16 cellular contexts compared by ENCODE assay signal in genomic region chr6:108961985-108962384, GRCh38.
DNase-seq lines count a peak whose midpoint lies in the region; TF ChIP-seq lines count a peak whose summit lies in the region.
"Had no signal": no experiment of that assay in that cellular context is flagged by ENCODE, and none has a peak within 500 bp of the region (broad histone marks: within the 10 kb centered on the region; RNA-seq: fewer than 3 reads in every experiment).

No MANE protein-coding gene starts in this region.

- POLR2A ChIA-PET in activated CD4-positive, alpha-beta memory T cell treated with anti-CD3 and anti-CD28 coated beads, Interleukin-2, amount 10 ng/mL, durations not matched to agents 7 days and 5 days (lab: Charles Lee): no interaction called here

- no peaks in the 10 kb centered on the region for H3K9me3 ChIP-seq in GM23248 (ENCODE audit: low read depth)
- H3K9me3 ChIP-seq: adrenal gland had no signal

- no peak overlapping the region for H3K9ac ChIP-seq in GM23248

- no peaks in the 10 kb centered on the region for H3K9me3 Mint-ChIP-seq in activated CD4-positive, alpha-beta memory T cell treated with anti-CD3 and anti-CD28 coated beads, Interleukin-2, amount 10 ng/mL, durations not matched to agents 7 days and 5 days
- H3K9me3 Mint-ChIP-seq: CD14-positive monocyte, nephron had no signal

- H3K4me1 Mint-ChIP-seq in activated CD4-positive, alpha-beta memory T cell treated with anti-CD3 and anti-CD28 coated beads, Interleukin-2, amount 10 ng/mL, durations not matched to agents 7 days and 5 days: peaks cover 17% of the 10 kb centered on the region

- H3K4me1 ChIP-seq in ACC112 (ENCODE audit: control insufficient read depth, insufficient read depth, low read length, unreplicated experiment) (peaks cover 28% of the 10 kb centered on the region), GM23248 (ENCODE audit: insufficient read depth) (peaks cover 13% of the 10 kb centered on the region)

- no peak overlapping the region for H3K4me3 Mint-ChIP-seq in activated CD4-positive, alpha-beta memory T cell treated with anti-CD3 and anti-CD28 coated beads, Interleukin-2, amount 10 ng/mL, durations not matched to agents 7 days and 5 days
- H3K4me3 Mint-ChIP-seq: CD14-positive monocyte, nephron had no signal

- H3K27ac ChIP-seq in ACC112 (ENCODE audit: low read depth, low read length) (peak overlapping the region; percentile 60), GM23248 (peak overlapping the region; percentile 33; the same call in 1 of the 2 replicates), brain microvascular endothelial cell (no peak overlapping the region)
- H3K27ac ChIP-seq: adrenal gland had no signal

- 42 to 46% methylated on average over 6 of the region's 6 CpGs for WGBS in GM23248 (ENCODE audit: low coverage in 1 of 2, low lambda C conversion rate in 2 of 2, missing lambda C conversion rate in 2 of 2), 2 experiments

- DNase-seq in GM23248: peak; percentile 81
- peak; percentile 6 for DNase-seq in brain microvascular endothelial cell
- peak; percentile 80 for DNase-seq in fibroblast of the conjunctiva (ENCODE audit: low read depth)
- DNase-seq in activated CD4-positive, alpha-beta memory T cell treated with anti-CD3 and anti-CD28 coated beads, Interleukin-2, amount 10 ng/mL, durations not matched to agents 7 days and 5 days: no peak
- no peak for DNase-seq in NCI-H510A treated with DMSO at 0.1 percent for 48 hours (lab: John Stamatoyannopoulos, UW)
- DNase-seq in stimulated activated naive CD4-positive, alpha-beta T cell treated with Interleukin-2 at 50 U/mL for 16 hours (lab: John Stamatoyannopoulos, UW): no peak
- no peak for DNase-seq in NCI-H1694 (lab: John Stamatoyannopoulos, UW)
- DNase-seq: 8988T; activated CD4-positive, alpha-beta T cell treated with anti-CD3 and anti-CD28 coated beads, Interleukin-2, amount 50 U/mL, for 1 hour; activated gamma-delta T cell; adrenal gland; left cardiac atrium had no signal

- H3K27me3 Mint-ChIP-seq in activated CD4-positive, alpha-beta memory T cell treated with anti-CD3 and anti-CD28 coated beads, Interleukin-2, amount 10 ng/mL, durations not matched to agents 7 days and 5 days: no peaks in the 10 kb centered on the region

- no peak overlapping the region for H3K27ac Mint-ChIP-seq in activated CD4-positive, alpha-beta memory T cell treated with anti-CD3 and anti-CD28 coated beads, Interleukin-2, amount 10 ng/mL, durations not matched to agents 7 days and 5 days
- H3K27ac Mint-ChIP-seq: nephron, progenitor cell of endocrine pancreas had no signal

- H2AFZ ChIP-seq in ACC112 (ENCODE audit: low read length, unreplicated experiment) (peak overlapping the region; percentile 34), GM23248 (no peak overlapping the region)

- no peaks in the 10 kb centered on the region for H4K20me1 ChIP-seq in GM23248 (ENCODE audit: insufficient read depth)

- H3K4me3 ChIP-seq in ACC112 (ENCODE audit: low read depth, low read length): peak overlapping the region; percentile 4; the same call in 1 of the 2 replicates
- H3K4me3 ChIP-seq in GM23248: no peak overlapping the region
- H3K4me3 ChIP-seq in brain microvascular endothelial cell (ENCODE audit: low read depth, low read length): no peak overlapping the region
- H3K4me3 ChIP-seq: adrenal gland had no signal

- CTCF ChIA-PET in activated CD4-positive, alpha-beta memory T cell treated with anti-CD3 and anti-CD28 coated beads, Interleukin-2, amount 10 ng/mL, durations not matched to agents 7 days and 5 days (lab: Charles Lee): no interaction called here

- H3K36me3 ChIP-seq in ACC112 (ENCODE audit: insufficient read depth, low read length): no peaks in the 10 kb centered on the region
- no peaks in the 10 kb centered on the region for H3K36me3 ChIP-seq in GM23248 (ENCODE audit: low read depth)
- H3K36me3 ChIP-seq in brain microvascular endothelial cell (replicated peaks): no peaks in the 10 kb centered on the region
- H3K36me3 ChIP-seq: adrenal gland had no signal

- no peaks in the 10 kb centered on the region for H3K79me2 ChIP-seq in ACC112 (ENCODE audit: control insufficient read depth, insufficient read depth, low read length, unreplicated experiment)
- no peaks in the 10 kb centered on the region for H3K79me2 ChIP-seq in GM23248 (ENCODE audit: insufficient read depth)

- no peak overlapping the region for H3K4me2 ChIP-seq in GM23248 (ENCODE audit: unreplicated experiment)

- no peaks in the 10 kb centered on the region for H3K9me2 ChIP-seq in GM23248 (ENCODE audit: insufficient read depth)

- in situ Hi-C loops in GM23248 (cut with MboI): no loop called here
- in situ Hi-C loops in brain microvascular endothelial cell (cut with HindIII; ENCODE audit: low pct_ligation_motif_present, low sequenced_read_pairs): no loop called here

- TF ChIP-seq CTCF in brain microvascular endothelial cell (IDR thresholded peaks at IDR 0.05; ENCODE audit: low read depth, low read length, missing control alignments): no peak

- no peaks in the 10 kb centered on the region for H3K36me3 Mint-ChIP-seq in activated CD4-positive, alpha-beta memory T cell treated with anti-CD3 and anti-CD28 coated beads, Interleukin-2, amount 10 ng/mL, durations not matched to agents 7 days and 5 days (ENCODE audit: low read depth)
- H3K36me3 Mint-ChIP-seq: CD14-positive monocyte had no signal

- 0 out of 2 replicates have a peak, but pooled peaks cover 5% of the 10 kb centered on the region for H3F3A ChIP-seq in GM23248 (ENCODE audit: insufficient read depth)

- H3K27me3 ChIP-seq in ACC112 (ENCODE audit: insufficient read depth, low read length) (no peaks in the 10 kb centered on the region), GM23248 (replicated peaks; ENCODE audit: insufficient read depth) (no peaks in the 10 kb centered on the region), brain microvascular endothelial cell (replicated peaks) (no peaks in the 10 kb centered on the region)
- H3K27me3 ChIP-seq: adrenal gland had no signal

Comparison
In these comparisons a context has a peak if more than half of its experiments do, and no peak if none do; other contexts are left out.
1. DNase-seq: peak in GM23248 (single experiment), brain microvascular endothelial cell (single experiment) and fibroblast of the conjunctiva (single experiment); none in activated CD4-positive, alpha-beta memory T cell treated with anti-CD3 and anti-CD28 coated beads, Interleukin-2, amount 10 ng/mL, durations not matched to agents 7 days and 5 days (single experiment), NCI-H510A treated with DMSO at 0.1 percent for 48 hours (single experiment), stimulated activated naive CD4-positive, alpha-beta T cell treated with Interleukin-2 at 50 U/mL for 16 hours (single experiment) and NCI-H1694 (single experiment).